In genomic region chr17:17710355-17710727, GRCh38 we compare ENCODE assay signal across 17 cellular contexts. TPM values are rescaled to one million over a fixed set of nuclear protein-coding genes. Genes with fewer than 3 reads are reported as not detected.
DNase-seq lines count a peak whose midpoint lies in the region; ATAC-seq, FAIRE-seq and TF ChIP-seq lines count a peak whose summit lies in the region.
"Had no signal": no experiment of that assay in that cellular context is flagged by ENCODE, and none has a peak within 500 bp of the region (broad histone marks: within the 10 kb centered on the region; RNA-seq: fewer than 3 reads in every experiment).

No MANE protein-coding gene starts in this region.

- TF ChIP-seq POLR2A in endothelial cell of umbilical vein (IDR thresholded peaks at IDR 0.05; ENCODE audit: low read depth, low read length) (no peak), vagina (IDR thresholded peaks at IDR 0.05) (no peak), GM18505 (IDR thresholded peaks at IDR 0.05; ENCODE audit: borderline replicate concordance, extremely low read depth, insufficient read depth, insufficient read length) (no peak), lower leg skin (IDR thresholded peaks at IDR 0.05) (no peak)

- H3K9me1 ChIP-seq in endothelial cell of umbilical vein (replicated peaks; ENCODE audit: control insufficient read depth, extremely low read depth, insufficient read depth, low read length): no peaks in the 10 kb centered on the region

- H3K4me2 ChIP-seq in SK-N-SH: peak overlapping the region; percentile 72; the same call in 1 of the 2 replicates
- peak overlapping the region; percentile 1 for H3K4me2 ChIP-seq in endothelial cell of umbilical vein (ENCODE audit: insufficient read depth, low read length)
- peak overlapping the region; percentile 51 for H3K4me2 ChIP-seq in osteoblast (ENCODE audit: insufficient read depth, low read length)

- H3K9me2 ChIP-seq in SK-N-SH: no peaks in the 10 kb centered on the region

- no peak for TF ChIP-seq EP300 in SK-N-SH (IDR thresholded peaks at IDR 0.05; ENCODE audit: borderline replicate concordance in 1 of 2, low read depth in 1 of 2, low read length in 1 of 2)

- H3K4me3 ChIP-seq in SK-N-SH (ENCODE audit: low read depth in 2 of 2, low read length in 1 of 2) (no peak overlapping the region), endothelial cell of umbilical vein (replicated peaks in 1 of 3; ENCODE audit: insufficient read depth in 1 of 3, low read depth in 1 of 3, low read length in 3 of 3) (no peak overlapping the region), osteoblast (ENCODE audit: insufficient read depth, low read length) (no peak overlapping the region), vagina (no peak overlapping the region), lower leg skin (ENCODE audit: low read depth, poor library complexity, severe bottlenecking) (no peak overlapping the region)

- ATAC-seq in SK-N-SH treated with all-trans-retinoic acid at 6 μM for 48 hours (no peak), GM18505 (IDR thresholded peaks at IDR 0.05; ENCODE audit: unreplicated experiment) (no peak)
- ATAC-seq in activated CD4-positive, alpha-beta T cell treated with anti-CD3 and anti-CD28 coated beads for 36 hours: no peak
- ATAC-seq: stimulated activated naive CD8-positive, alpha-beta T cell treated with anti-CD3 and anti-CD28 coated beads, Interleukin-15, amount 100 ng/mL, for 72 hours; T-cell had no signal

- H3K36me3 ChIP-seq in SK-N-SH (replicated peaks in 1 of 2; ENCODE audit: control insufficient read depth in 1 of 2, insufficient read depth in 2 of 2, low read length in 1 of 2): no peaks in the 10 kb centered on the region
- H3K36me3 ChIP-seq in endothelial cell of umbilical vein (ENCODE audit: control insufficient read depth in 2 of 2, extremely low read depth in 1 of 2, insufficient read depth in 2 of 2, low read length in 2 of 2): no peaks in the 10 kb centered on the region
- no peaks in the 10 kb centered on the region for H3K36me3 ChIP-seq in osteoblast (ENCODE audit: insufficient read depth, low read length)
- H3K36me3 ChIP-seq in vagina: no peaks in the 10 kb centered on the region

- H4K20me1 ChIP-seq in SK-N-SH (ENCODE audit: insufficient read depth): peaks cover 65% of the 10 kb centered on the region
- no peaks in the 10 kb centered on the region for H4K20me1 ChIP-seq in endothelial cell of umbilical vein (replicated peaks; ENCODE audit: control insufficient read depth, extremely low read depth, insufficient read depth, low read length)
- H4K20me1 ChIP-seq in osteoblast (ENCODE audit: insufficient read depth, low read length): peaks cover 18% of the 10 kb centered on the region

- POLR2A ChIA-PET in SK-N-SH (lab: Yijun Ruan, JAX) (no interaction called here), endothelial cell of umbilical vein (lab: Charles Lee) (no interaction called here)
- POLR2A ChIA-PET in activated CD4-positive, alpha-beta T cell treated with anti-CD3 and anti-CD28 coated beads for 36 hours (lab: Charles Lee): no interaction called here

- H3K4me1 ChIP-seq in SK-N-SH (ENCODE audit: control insufficient read depth in 1 of 2, insufficient read depth in 2 of 2, low read depth in 1 of 2, low read length in 1 of 2) (peaks cover 29 to 43% of the 10 kb centered on the region in 2 experiments), endothelial cell of umbilical vein (ENCODE audit: control insufficient read depth, extremely low read depth, insufficient read depth, low read length) (peaks cover 33% of the 10 kb centered on the region), osteoblast (ENCODE audit: insufficient read depth, low read length) (peaks cover 61% of the 10 kb centered on the region), vagina (peaks cover 51% of the 10 kb centered on the region)

- no TSS peak for BruUV-seq in endothelial cell of umbilical vein (replicated peaks; lab: Mats Ljungman, UMichigan)

- peaks cover 13% of the 10 kb centered on the region for H3F3A ChIP-seq in SK-N-SH (replicated peaks; ENCODE audit: insufficient read depth)

- intact Hi-C loops in endothelial cell of umbilical vein (cut with micrococcal nuclease): no loop called here
- intact Hi-C loops in vagina (cut with DNase I): no loop called here
- intact Hi-C loops in lower leg skin (cut with DNase I; ENCODE audit: low total_unique reads): no loop called here
- intact Hi-C loops in activated CD4-positive, alpha-beta T cell treated with anti-CD3 and anti-CD28 coated beads for 36 hours (cut with DNase I, micrococcal nuclease): no loop called here

- no peaks in the 10 kb centered on the region for H3K9me3 ChIP-seq in SK-N-SH
- H3K9me3 ChIP-seq in endothelial cell of umbilical vein (replicated peaks; ENCODE audit: control insufficient read depth, insufficient read depth, low read length): no peaks in the 10 kb centered on the region
- no peaks in the 10 kb centered on the region for H3K9me3 ChIP-seq in osteoblast (ENCODE audit: low read depth, low read length)
- no peaks in the 10 kb centered on the region for H3K9me3 ChIP-seq in vagina

- CTCF ChIA-PET in SK-N-SH (lab: Yijun Ruan, JAX) (interaction anchor here (1.1 to 1.6 kb wide), 2 partner anchors 13 to 26 kb away, joined by 3 to 4 read pairs; no protein-coding TSS in a partner anchor), endothelial cell of umbilical vein (lab: Charles Lee) (interaction anchor here (1.6 kb wide), 1 partner anchor 17 kb away, joined by 3 read pairs; no protein-coding TSS in a partner anchor)
- CTCF ChIA-PET in activated CD4-positive, alpha-beta T cell treated with anti-CD3 and anti-CD28 coated beads for 36 hours (lab: Charles Lee): no interaction called here

- no peaks in the 10 kb centered on the region for H3K9me3 Mint-ChIP-seq in activated CD4-positive, alpha-beta T cell treated with anti-CD3 and anti-CD28 coated beads for 36 hours (ENCODE audit: low read depth)
- H3K9me3 Mint-ChIP-seq: memory B cell; stimulated activated naive CD8-positive, alpha-beta T cell treated with anti-CD3 and anti-CD28 coated beads, Interleukin-15, amount 100 ng/mL, for 72 hours; T-cell had no signal

- TF ChIP-seq CTCF in SK-N-SH (IDR thresholded peaks at IDR 0.05) (no peak), endothelial cell of umbilical vein (IDR thresholded peaks at IDR 0.05; ENCODE audit: extremely low read depth in 1 of 2, insufficient read depth in 1 of 2, low read depth in 1 of 2, low read length in 2 of 2) (no peak), osteoblast (IDR thresholded peaks at IDR 0.05; ENCODE audit: extremely low read depth, low read depth, low read length) (no peak), vagina (IDR thresholded peaks at IDR 0.05) (no peak), lower leg skin (IDR thresholded peaks at IDR 0.05) (no peak)

- no peaks in the 10 kb centered on the region for H3K27me3 Mint-ChIP-seq in activated CD4-positive, alpha-beta T cell treated with anti-CD3 and anti-CD28 coated beads for 36 hours
- H3K27me3 Mint-ChIP-seq: memory B cell; stimulated activated naive CD8-positive, alpha-beta T cell treated with anti-CD3 and anti-CD28 coated beads, Interleukin-15, amount 100 ng/mL, for 72 hours; T-cell had no signal

- H3K27me3 ChIP-seq in SK-N-SH (ENCODE audit: insufficient read depth) (no peaks in the 10 kb centered on the region), endothelial cell of umbilical vein (ENCODE audit: control insufficient read depth in 2 of 2, insufficient read depth in 2 of 2, low read length in 2 of 2) (no peaks in the 10 kb centered on the region), osteoblast (ENCODE audit: insufficient read depth, low read length) (no peaks in the 10 kb centered on the region), vagina (no peaks in the 10 kb centered on the region)

- H3K27ac ChIP-seq in SK-N-SH (ENCODE audit: low read depth in 2 of 2, low read length in 1 of 2) (peak overlapping the region; percentile 8 to 79; a peak in 3 of 4 replicates), endothelial cell of umbilical vein (ENCODE audit: insufficient read depth, low read depth, low read length) (peak overlapping the region; percentile 98), osteoblast (ENCODE audit: low read depth, low read length) (peak overlapping the region; percentile 94), vagina (peak overlapping the region; percentile 61)

- no peak for TF ChIP-seq RAD21 in SK-N-SH (IDR thresholded peaks at IDR 0.05; ENCODE audit: low read length)

- no peaks in the 10 kb centered on the region for H3K36me3 Mint-ChIP-seq in activated CD4-positive, alpha-beta T cell treated with anti-CD3 and anti-CD28 coated beads for 36 hours (ENCODE audit: low read depth)
- H3K36me3 Mint-ChIP-seq: memory B cell had no signal

- 88% methylated on average over 4 of the region's 4 CpGs for WGBS in SK-N-SH (ENCODE audit: low lambda C conversion rate)
- 90 to 95% methylated on average over 4 of the region's 4 CpGs for WGBS in lower leg skin, 2 donors

- H3K79me2 ChIP-seq in SK-N-SH (ENCODE audit: insufficient read depth): peaks cover 90% of the 10 kb centered on the region
- H3K79me2 ChIP-seq in endothelial cell of umbilical vein (ENCODE audit: control insufficient read depth, insufficient read depth, low read length): peaks cover 49% of the 10 kb centered on the region
- H3K79me2 ChIP-seq in osteoblast (ENCODE audit: insufficient read depth, low read length): peaks cover 80% of the 10 kb centered on the region

- peaks cover 16% of the 10 kb centered on the region for H3K4me1 Mint-ChIP-seq in activated CD4-positive, alpha-beta T cell treated with anti-CD3 and anti-CD28 coated beads for 36 hours

- FAIRE-seq in endothelial cell of umbilical vein (lab: Jason Lieb, UNC): no peak
- FAIRE-seq: A204.1, bronchial epithelial cell had no signal

- H2AFZ ChIP-seq in SK-N-SH (ENCODE audit: low read depth) (no peak overlapping the region), endothelial cell of umbilical vein (ENCODE audit: low read depth, low read length) (no peak overlapping the region), osteoblast (ENCODE audit: low read length) (no peak overlapping the region)

- no peak for DNase-seq in SK-N-SH
- DNase-seq in endothelial cell of umbilical vein (ENCODE audit: low read depth, low spot score): no peak
- DNase-seq in osteoblast (ENCODE audit: insufficient read length, low spot score, missing footprints): no peak
- DNase-seq in vagina (ENCODE audit: extremely low spot score in 2 of 2): no peak
- no peak for DNase-seq in lower leg skin (ENCODE audit: low spot score in 2 of 2)
- no peak for DNase-seq in activated CD4-positive, alpha-beta T cell treated with anti-CD3 and anti-CD28 coated beads for 36 hours
- DNase-seq: activated CD4-positive, CD25-positive, alpha-beta regulatory T cell treated with anti-CD3 and anti-CD28 coated beads, Interleukin-2, amount 50 U/mL, for 72 hours; activated T-cell treated with anti-CD3 and anti-CD28 coated beads, Interleukin-2, amount 50 U/mL, for 48 hours; hippocampal formation; NCI-H2171 treated with DMSO at 0.1 percent for 48 hours; stimulated activated naive CD8-positive, alpha-beta T cell treated with anti-CD3 and anti-CD28 coated beads, Interleukin-15, amount 100 ng/mL, for 72 hours; T-cell had no signal

- H3K4me3 Mint-ChIP-seq in activated CD4-positive, alpha-beta T cell treated with anti-CD3 and anti-CD28 coated beads for 36 hours: no peak overlapping the region
- H3K4me3 Mint-ChIP-seq: memory B cell; stimulated activated naive CD8-positive, alpha-beta T cell treated with anti-CD3 and anti-CD28 coated beads, Interleukin-15, amount 100 ng/mL, for 72 hours; T-cell had no signal

- no peak overlapping the region for H3K27ac Mint-ChIP-seq in activated CD4-positive, alpha-beta T cell treated with anti-CD3 and anti-CD28 coated beads for 36 hours
- H3K27ac Mint-ChIP-seq: memory B cell, T-cell had no signal

- dilution Hi-C loops in endothelial cell of umbilical vein (cut with MboI; ENCODE audit: extremely low pct_ligation_motif_present, low sequenced_read_pairs): no loop called here

- H3K9ac ChIP-seq in SK-N-SH: 0 out of 2 replicates have a peak overlapping the region, but pooled peaks have one; percentile 14
- H3K9ac ChIP-seq in endothelial cell of umbilical vein (replicated peaks; ENCODE audit: extremely low read depth, insufficient read depth, low read length): peak overlapping the region; percentile 82

RNA-seq across cellular contexts. Expression of gene RAI1, which starts 29.1 kb away (rescaled TPM):
- polyA plus RNA-seq in SK-N-SH (2012; rRNA removed): 2.6 and 4.7 TPM in 2 replicates
- polyA plus RNA-seq in SK-N-SH (2012; cell fraction: cytosol; rRNA removed): 3.4 and 3.9 TPM in 2 replicates
- 16.7 and 20.0 TPM in 2 replicates for polyA plus RNA-seq in SK-N-SH (2012; cell fraction: nucleus; rRNA removed)
- total RNA-seq in endothelial cell of umbilical vein: 43.3 and 47.3 TPM in 2 replicates
- 7.4 and 7.8 TPM in 2 replicates for polyA plus RNA-seq in endothelial cell of umbilical vein
- 5.2 and 6.3 TPM in 2 replicates for polyA plus RNA-seq in endothelial cell of umbilical vein (2011; cell fraction: cytosol; rRNA removed)
- 17.5 and 19.2 TPM in 2 replicates for polyA plus RNA-seq in endothelial cell of umbilical vein (2011; cell fraction: nucleus; rRNA removed)
- polyA plus RNA-seq in endothelial cell of umbilical vein (2012): 14.2 and 19.1 TPM in 2 replicates
- 8.2 and 14.0 TPM in 2 replicates for polyA minus RNA-seq in endothelial cell of umbilical vein
- polyA minus RNA-seq in endothelial cell of umbilical vein (2011; cell fraction: cytosol; rRNA and poly(A)+ RNA removed): 9.0 TPM
- 17.7 and 21.7 TPM in 2 replicates for polyA minus RNA-seq in endothelial cell of umbilical vein (2011; cell fraction: nucleus; rRNA and poly(A)+ RNA removed)
- total RNA-seq in osteoblast: 14.4 and 15.6 TPM in 2 replicates
- 29.2 TPM for total RNA-seq in vagina
- 10 to 100 TPM; 19.4 to 38.2 (median 35.3) TPM for total RNA-seq in lower leg skin
- 10 to 100 TPM; 13.6 to 16.4 TPM for total RNA-seq in activated CD4-positive, alpha-beta T cell treated with anti-CD3 and anti-CD28 coated beads for 36 hours

Comparison
In these comparisons a context has a peak if more than half of its experiments do, and no peak if none do; other contexts are left out.
1. H3K27ac ChIP-seq: peak in every context shown above with its lines; median percentile 98 in endothelial cell of umbilical vein; 94 in osteoblast; 61 in vagina; 44 in SK-N-SH.
2. H3K4me2 ChIP-seq: peak in every context shown above with its lines; median percentile 72 in SK-N-SH; 51 in osteoblast; 1 in endothelial cell of umbilical vein.